ENCODE assay signal across 2 cellular contexts in genomic region chr4:24104173-24104572, GRCh38.
TF ChIP-seq lines count a peak whose summit lies in the region.

No MANE protein-coding gene starts in this region.

TF ChIP-seq in liver, 16 proteins besides CTCF, POLR2A, EP300 and RAD21 (continued from another document):
- TF ChIP-seq TAF1 (conservative IDR thresholded peaks at IDR 0.05) (no peak), FOXA2 (IDR thresholded peaks at IDR 0.05) (peak; percentile 91), MAX (IDR thresholded peaks at IDR 0.05) (peak; percentile 24), FOXA1 (IDR thresholded peaks at IDR 0.05) (peak; percentile 76), SP1 (IDR thresholded peaks at IDR 0.05) (peak; percentile 85), GABPA (IDR thresholded peaks at IDR 0.05 in 1 of 2, conservative IDR thresholded peaks at IDR 0.05 in 1 of 2) (no peak), REST (IDR thresholded peaks at IDR 0.05) (peak; percentile 67), HNF4G (IDR thresholded peaks at IDR 0.05) (no peak)

TF ChIP-seq in HepG2, 621 proteins besides CTCF, POLR2A, EP300 and RAD21 (continued from another document):
- TF ChIP-seq ATF2 (CRISPR knock-in tag; IDR thresholded peaks at IDR 0.05) (no peak), PRMT3 (CRISPR knock-in tag; IDR thresholded peaks at IDR 0.05; ENCODE audit: borderline replicate concordance, low read depth) (no peak)
